18 cellular contexts compared by ENCODE assay signal in the genomic region with DNA sequence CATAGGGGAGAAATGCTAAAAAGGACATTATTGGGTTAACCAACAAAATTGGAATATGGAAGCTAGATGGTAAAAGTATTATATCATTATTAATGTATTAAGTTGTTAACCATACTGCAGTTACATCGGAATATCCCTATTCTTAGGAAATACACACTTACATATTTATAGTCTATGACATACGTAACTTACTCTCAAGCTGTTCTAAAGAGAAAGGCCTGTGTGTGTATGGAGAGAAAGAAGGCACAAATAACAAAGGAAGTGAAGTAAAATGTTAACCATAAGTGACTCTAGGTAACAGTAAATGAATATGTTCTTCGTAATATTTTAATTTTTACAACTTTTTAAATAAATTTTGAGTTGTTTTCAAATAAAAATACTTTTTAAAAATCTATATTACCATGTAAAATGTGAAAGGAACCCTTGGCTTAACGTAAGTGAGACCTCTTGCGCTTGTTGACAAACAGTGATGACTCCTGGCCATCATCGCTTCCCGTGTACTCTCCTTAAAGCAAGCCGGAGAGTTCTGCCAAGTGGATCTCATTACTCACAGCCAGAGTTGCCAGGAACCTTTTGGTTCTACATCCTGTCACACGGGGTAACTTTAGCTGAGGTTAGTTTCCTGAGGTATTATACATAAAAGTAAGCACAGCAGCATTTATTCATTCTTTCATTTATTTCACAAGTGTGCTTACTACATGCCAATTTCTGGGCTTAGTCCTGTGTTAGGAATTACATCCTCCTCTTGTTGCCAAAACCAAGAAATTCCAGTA.
DNase-seq lines count a peak whose midpoint lies in the region; ATAC-seq, FAIRE-seq and TF ChIP-seq lines count a peak whose summit lies in the region.
"Had no signal": no experiment of that assay in that cellular context is flagged by ENCODE, and none has a peak within 500 bp of the region (broad histone marks: within the 10 kb centered on the region; RNA-seq: fewer than 3 reads in every experiment).

No MANE protein-coding gene starts in this region.

- in situ Hi-C loops in HepG2 (cut with HindIII; ENCODE audit: extremely low pct_ligation_motif_present, low pct_unique_long_range_greater_than_20kb), result no loop called here

- H3K27me3 ChIP-seq in right lobe of liver, result no peaks in the 10 kb centered on the region
- no peaks in the 10 kb centered on the region; a peak in 1 of 5 replicates for H3K27me3 ChIP-seq in HepG2 (ENCODE audit: control insufficient read depth in 1 of 2, insufficient read depth in 2 of 2, low read length in 2 of 2)
- peaks cover 0 to 4% of the 10 kb centered on the region in 2 donors for H3K27me3 ChIP-seq in left lung
- H3K27me3 ChIP-seq in H7 (ENCODE audit: control insufficient read depth, insufficient read depth, low read length), result no peaks in the 10 kb centered on the region
- H3K27me3 ChIP-seq in CD4-positive, alpha-beta memory T cell (ENCODE audit: insufficient read depth, low read length), result no peaks in the 10 kb centered on the region
- H3K27me3 ChIP-seq: upper lobe of left lung had no signal

- TF ChIP-seq POLR2A in right lobe of liver (IDR thresholded peaks at IDR 0.05) (no peak), HepG2 (IDR thresholded peaks at IDR 0.05; ENCODE audit: insufficient read depth in 1 of 2, low read depth in 2 of 2, low read length in 2 of 2) (no peak)

- 64% methylated on average over 8 of the region's 9 CpGs for WGBS in right lobe of liver (ENCODE audit: insufficient coverage, low coverage, low lambda C conversion rate, missing lambda C conversion rate)
- WGBS in HepG2 (ENCODE audit: low lambda C conversion rate), result 9% methylated on average over 8 of the region's 9 CpGs

- peak overlapping the region in 1 of 3 donors; percentile 17 for H3K27ac ChIP-seq in right lobe of liver
- no peak overlapping the region for H3K27ac ChIP-seq in HepG2 (ENCODE audit: extremely low read length, insufficient read depth, low read length)
- no peak overlapping the region for H3K27ac ChIP-seq in left lung
- H3K27ac ChIP-seq in CD4-positive, alpha-beta memory T cell (ENCODE audit: low read depth, low read length), result no peak overlapping the region
- H3K27ac ChIP-seq: HL-60 had no signal

- TF ChIP-seq CTCF in right lobe of liver (IDR thresholded peaks at IDR 0.05) (no peak), HepG2 (CRISPR knock-in tag; IDR thresholded peaks at IDR 0.05) (no peak), left lung (IDR thresholded peaks at IDR 0.05) (no peak)

- intact Hi-C loops in right lobe of liver (cut with DNase I), result no loop called here
- intact Hi-C loops in HepG2 (cut with micrococcal nuclease; ENCODE audit: unreplicated experiment), result no loop called here
- intact Hi-C loops in left lung (cut with DNase I), result no loop called here
- intact Hi-C loops in CD4-positive, alpha-beta memory T cell (cut with micrococcal nuclease), result no loop called here

- CTCF ChIA-PET in HepG2 (lab: Yijun Ruan, JAX; ENCODE audit: low intra/inter-chr PET ratio, low total read pairs), result no interaction called here
- CTCF ChIA-PET in CD4-positive, alpha-beta memory T cell (lab: Charles Lee; ENCODE audit: partially characterized antibody), result no interaction called here

- ATAC-seq in right lobe of liver (peak; percentile 64 to 92 (median 80)), HepG2 (no peak), esophagus mucosa (peak; percentile 80), left lung (peak; percentile 53)
- ATAC-seq: activated CD4-positive, alpha-beta T cell treated with anti-CD3 and anti-CD28 coated beads for 36 hours; effector memory CD8-positive, alpha-beta T cell; GM12878; HCT116; T-cell had no signal

- H3K36me3 ChIP-seq in right lobe of liver, result no peaks in the 10 kb centered on the region
- H3K36me3 ChIP-seq in HepG2 (replicated peaks in 1 of 2; ENCODE audit: control insufficient read depth in 1 of 2, insufficient read depth in 2 of 2, low read length in 2 of 2), result no peaks in the 10 kb centered on the region
- no peaks in the 10 kb centered on the region for H3K36me3 ChIP-seq in left lung
- no peaks in the 10 kb centered on the region for H3K36me3 ChIP-seq in H7 (replicated peaks; ENCODE audit: control insufficient read depth, insufficient read depth, low read length)
- H3K36me3 ChIP-seq in CD4-positive, alpha-beta memory T cell (ENCODE audit: insufficient read depth, low read length), result no peaks in the 10 kb centered on the region
- H3K36me3 ChIP-seq: upper lobe of left lung had no signal

- H3K79me2 ChIP-seq in HepG2 (ENCODE audit: insufficient read depth, low read length), result no peaks in the 10 kb centered on the region

- no peak for DNase-seq in right lobe of liver
- no peak for DNase-seq in HepG2 (ENCODE audit: low spot score)
- no peak for DNase-seq in left lung
- no peak for DNase-seq in DMS79 (lab: John Stamatoyannopoulos, UW)
- DNase-seq in H7, result no peak
- DNase-seq in CD4-positive, alpha-beta memory T cell, result no peak
- no peak for DNase-seq in COR-L47 (lab: John Stamatoyannopoulos, UW)
- DNase-seq: activated CD4-positive, alpha-beta T cell treated with anti-CD3 and anti-CD28 coated beads for 36 hours; activated T-cell treated with anti-CD3 and anti-CD28 coated beads, Interleukin-2, amount 50 U/mL, for 48 hours; effector memory CD8-positive, alpha-beta T cell; mesendoderm; OCI-M1; T-cell; upper lobe of left lung had no signal

- H3K9me3 Mint-ChIP-seq in CD4-positive, alpha-beta memory T cell, result no peaks in the 10 kb centered on the region
- H3K9me3 Mint-ChIP-seq: effector memory CD8-positive, alpha-beta T cell; T-cell had no signal

- POLR2A ChIA-PET in HepG2 (lab: Yijun Ruan, JAX), result no interaction called here
- POLR2A ChIA-PET in CD4-positive, alpha-beta memory T cell (lab: Charles Lee; ENCODE audit: partially characterized antibody), result no interaction called here

- H3K4me3 Mint-ChIP-seq in CD4-positive, alpha-beta memory T cell, result no peak overlapping the region
- H3K4me3 Mint-ChIP-seq: activated CD4-positive, alpha-beta T cell treated with anti-CD3 and anti-CD28 coated beads for 36 hours; effector memory CD8-positive, alpha-beta T cell; T-cell had no signal

- H3K4me1 Mint-ChIP-seq in CD4-positive, alpha-beta memory T cell, result no peaks in the 10 kb centered on the region
- H3K4me1 Mint-ChIP-seq: activated CD4-positive, alpha-beta T cell treated with anti-CD3 and anti-CD28 coated beads for 36 hours; T-cell had no signal

- no peak overlapping the region for H3K9ac ChIP-seq in HepG2 (ENCODE audit: insufficient read depth, low read depth, low read length)

- no peak for FAIRE-seq in HepG2 (lab: Jason Lieb, UNC)
- FAIRE-seq: GM12878 had no signal

- no peak for TF ChIP-seq RAD21 in HepG2 (CRISPR knock-in tag; IDR thresholded peaks at IDR 0.05)

- TF ChIP-seq EP300 in HepG2 (IDR thresholded peaks at IDR 0.05; ENCODE audit: low read depth in 2 of 2, low read length in 2 of 2) (no peak), HepG2 (CRISPR knock-in tag; IDR thresholded peaks at IDR 0.05; ENCODE audit: borderline replicate concordance) (no peak)

- H3K4me3 ChIP-seq in right lobe of liver, result no peak overlapping the region
- no peak overlapping the region for H3K4me3 ChIP-seq in HepG2 (replicated peaks in 1 of 3; ENCODE audit: insufficient read depth in 1 of 3, low read depth in 2 of 3, low read length in 3 of 3)
- H3K4me3 ChIP-seq in left lung, result no peak overlapping the region
- H3K4me3 ChIP-seq in H7 (ENCODE audit: insufficient read depth, low read depth, low read length), result no peak overlapping the region
- H3K4me3 ChIP-seq in CD4-positive, alpha-beta memory T cell (ENCODE audit: low read length in 2 of 2), result no peak overlapping the region
- H3K4me3 ChIP-seq: GM12878, upper lobe of left lung had no signal

- H3K4me1 ChIP-seq in right lobe of liver, result no peaks in the 10 kb centered on the region
- H3K4me1 ChIP-seq in HepG2 (ENCODE audit: insufficient read depth, low read length), result no peaks in the 10 kb centered on the region
- no peaks in the 10 kb centered on the region for H3K4me1 ChIP-seq in left lung
- H3K4me1 ChIP-seq in CD4-positive, alpha-beta memory T cell (ENCODE audit: insufficient read depth, low read length), result no peaks in the 10 kb centered on the region

- no peak overlapping the region for H2AFZ ChIP-seq in HepG2 (ENCODE audit: low read length)

- H3K4me2 ChIP-seq in HepG2 (ENCODE audit: low read depth, low read length), result no peak overlapping the region

- no peak overlapping the region for H3K27ac Mint-ChIP-seq in CD4-positive, alpha-beta memory T cell
- H3K27ac Mint-ChIP-seq: activated CD4-positive, alpha-beta T cell treated with anti-CD3 and anti-CD28 coated beads for 36 hours; effector memory CD8-positive, alpha-beta T cell; T-cell had no signal

- H3K27me3 Mint-ChIP-seq in CD4-positive, alpha-beta memory T cell, result peaks cover 3% of the 10 kb centered on the region in 2 donors

- no peaks in the 10 kb centered on the region for H4K20me1 ChIP-seq in HepG2 (ENCODE audit: insufficient read depth, low read length)

- no TSS peak for BruUV-seq in HepG2 (replicated peaks; lab: Mats Ljungman, UMichigan)

- no peaks in the 10 kb centered on the region for H3K36me3 Mint-ChIP-seq in CD4-positive, alpha-beta memory T cell
- H3K36me3 Mint-ChIP-seq: T-cell had no signal

- H3K9me3 ChIP-seq in right lobe of liver (no peaks in the 10 kb centered on the region), HepG2 (ENCODE audit: low read length) (no peaks in the 10 kb centered on the region), left lung (no peaks in the 10 kb centered on the region)
- no peaks in the 10 kb centered on the region for H3K9me3 ChIP-seq in CD4-positive, alpha-beta memory T cell (ENCODE audit: control insufficient read depth in 1 of 2, low read length in 2 of 2)
- H3K9me3 ChIP-seq: upper lobe of left lung had no signal

TF ChIP-seq in HepG2, 621 proteins besides CTCF, POLR2A, EP300 and RAD21:
- TF ChIP-seq WIZ (CRISPR knock-in tag; IDR thresholded peaks at IDR 0.05), result no peak
